ENCODE assay signal across 27 cellular contexts in genomic region chrX:153813161-153813560, GRCh38. TPM values are rescaled to one million over a fixed set of nuclear protein-coding genes. Genes with fewer than 3 reads are reported as not detected.
"Had no signal": no experiment of that assay in that cellular context is flagged by ENCODE, and none has a peak within 500 bp of the region (broad histone marks: within the 10 kb centered on the region; RNA-seq: fewer than 3 reads in every experiment).

No MANE protein-coding gene starts in this region.

- H3K4me1 ChIP-seq: pancreas, prostate gland, stomach, testis, thyroid gland, transverse colon, upper lobe of left lung, vagina had no signal

- H3K4me3 ChIP-seq: left ventricle myocardium inferior, lung, pancreas, prostate gland, skin epidermis, stomach, testis, thyroid gland, transverse colon, upper lobe of left lung, vagina had no signal

- H3K36me3 Mint-ChIP-seq: mesothelial cell of epicardium; naive B cell; natural killer cell; stimulated activated naive B cell treated with anti-CD40 and anti-IgM and Interleukin-4, amounts not matched to agents 10 μg/mL and 1 μg/mL and 100 μg/mL, for 72 hours had no signal

- H3K27me3 ChIP-seq: pancreas, testis, thyroid gland, transverse colon, vagina had no signal

- H3K36me3 ChIP-seq: left ventricle myocardium inferior, pancreas, prostate gland, stomach, thyroid gland, transverse colon, upper lobe of left lung, vagina had no signal

- H3K4me3 Mint-ChIP-seq: mesothelial cell of epicardium; naive B cell; natural killer cell; nephron progenitor cell; stimulated activated naive B cell treated with anti-CD40 and anti-IgM and Interleukin-4, amounts not matched to agents 10 μg/mL and 1 μg/mL and 100 μg/mL, for 72 hours had no signal

- FAIRE-seq: pancreas had no signal

- H3K9me3 Mint-ChIP-seq: natural killer cell; stimulated activated naive B cell treated with anti-CD40 and anti-IgM and Interleukin-4, amounts not matched to agents 10 μg/mL and 1 μg/mL and 100 μg/mL, for 72 hours had no signal

- H3K9me3 ChIP-seq: left ventricle myocardium inferior, pancreas, prostate gland, testis, thyroid gland, transverse colon, upper lobe of left lung, vagina had no signal

- H3K27ac ChIP-seq: left ventricle myocardium inferior, pancreas, prostate gland, skin epidermis, stomach, testis, thyroid gland, transverse colon, upper lobe of left lung, vagina had no signal

- ATAC-seq: natural killer cell; pancreas; right cardiac atrium; sciatic nerve; stimulated activated naive B cell treated with anti-CD40 and anti-IgM and Interleukin-4, amounts not matched to agents 10 μg/mL and 1 μg/mL and 100 μg/mL, for 72 hours; stimulated activated naive CD8-positive, alpha-beta T cell treated with anti-CD3 and anti-CD28 coated beads, Interleukin-15, Interleukin-2, amounts not matched to agents 100 U/mL and 50 U/mL, for 24 hours had no signal

- DNase-seq: islet precursor cell; left ventricle myocardium inferior; mesendoderm; naive B cell; natural killer cell; nephron progenitor cell; nucleus accumbens; pancreas; retina; stimulated activated CD4-positive, alpha-beta T cell treated with anti-CD3 and anti-CD28 coated beads, Interleukin-12 subunit alpha, Interleukin-12 subunit beta, amount 100 ng/mL, for 4 hours; stimulated activated CD4-positive, alpha-beta T cell treated with anti-CD3 and anti-CD28 coated beads, Interleukin-15, amount 100 ng/mL, for 24 hours; stimulated activated CD4-positive, alpha-beta T cell treated with anti-CD3 and anti-CD28 coated beads, Interleukin-2, amount 100 ng/mL, for 24 hours; stimulated activated CD4-positive, alpha-beta T cell treated with anti-CD3 and anti-CD28 coated beads, Interleukin-4, amount 100 ng/mL, for 1 hour; stimulated activated naive B cell treated with anti-CD40 and anti-IgM and Interleukin-4, amounts not matched to agents 10 μg/mL and 1 μg/mL and 100 μg/mL, for 72 hours; stimulated activated naive CD8-positive, alpha-beta T cell treated with anti-CD3 and anti-CD28 coated beads, Interleukin-15, Interleukin-2, amounts not matched to agents 100 U/mL and 50 U/mL, for 24 hours; stomach; testis; thyroid gland; transverse colon; upper lobe of left lung had no signal

- H3K27ac Mint-ChIP-seq: mesothelial cell of epicardium; natural killer cell; nephron progenitor cell; stimulated activated naive B cell treated with anti-CD40 and anti-IgM and Interleukin-4, amounts not matched to agents 10 μg/mL and 1 μg/mL and 100 μg/mL, for 72 hours had no signal

- H3K4me1 Mint-ChIP-seq: mesothelial cell of epicardium had no signal

RNA-seq across cellular contexts. Expression of gene SRPK3, which starts 32.3 kb away (rescaled TPM):
- total RNA-seq: mesothelial cell of epicardium, natural killer cell had no signal
